In the genomic region with DNA sequence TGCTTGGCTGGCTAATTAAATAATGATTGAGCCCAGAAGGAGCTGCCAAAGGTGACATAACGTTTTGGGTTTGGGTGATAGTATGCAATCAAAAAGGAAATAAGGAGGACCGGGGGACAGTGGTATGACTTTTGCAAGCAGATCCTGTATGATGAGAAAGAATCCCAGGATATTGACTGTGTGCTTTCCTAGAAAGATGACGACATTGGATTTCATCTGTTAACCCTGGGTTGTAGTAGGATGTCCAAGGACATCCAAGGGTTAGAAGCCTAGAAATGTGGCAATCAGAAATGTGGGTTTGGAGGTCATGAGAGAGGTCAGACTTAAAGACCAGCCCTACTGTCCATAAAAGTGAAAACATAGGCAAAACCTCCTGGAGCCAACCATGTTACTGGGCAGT, we compare ENCODE assay signal across 10 cellular contexts. TPM values are rescaled to one million over a fixed set of nuclear protein-coding genes. Genes with fewer than 3 reads are reported as not detected.
"Had no signal": no experiment of that assay in that cellular context is flagged by ENCODE, and none has a peak within 500 bp of the region (broad histone marks: within the 10 kb centered on the region; RNA-seq: fewer than 3 reads in every experiment).

No MANE protein-coding gene starts in this region.

- H3K9me3 ChIP-seq: HAP-1 had no signal

- H3K4me3 ChIP-seq: HAP-1 had no signal

- H3K36me3 ChIP-seq: HAP-1 had no signal

- H3K27ac Mint-ChIP-seq: HFFc6 had no signal

- DNase-seq: GOT3, H7, HFFc6, KBM-7 had no signal

- H3K4me3 Mint-ChIP-seq: HFFc6, IgD-negative memory B cell had no signal

- ATAC-seq: HCT116 had no signal

- FAIRE-seq: HTR-8/SVneo had no signal

- H3K9me3 Mint-ChIP-seq: HFFc6 had no signal

- H3K4me1 ChIP-seq: HAP-1 had no signal

RNA-seq across cellular contexts. Expression of gene HMHB1, which starts 50.3 kb away (rescaled TPM):
- total RNA-seq: H4, H7, HFFc6, HT-29 had no signal
- polyA plus RNA-seq: IgD-negative memory B cell had no signal
